ENCODE assay signal across 8 cellular contexts in the genomic region with DNA sequence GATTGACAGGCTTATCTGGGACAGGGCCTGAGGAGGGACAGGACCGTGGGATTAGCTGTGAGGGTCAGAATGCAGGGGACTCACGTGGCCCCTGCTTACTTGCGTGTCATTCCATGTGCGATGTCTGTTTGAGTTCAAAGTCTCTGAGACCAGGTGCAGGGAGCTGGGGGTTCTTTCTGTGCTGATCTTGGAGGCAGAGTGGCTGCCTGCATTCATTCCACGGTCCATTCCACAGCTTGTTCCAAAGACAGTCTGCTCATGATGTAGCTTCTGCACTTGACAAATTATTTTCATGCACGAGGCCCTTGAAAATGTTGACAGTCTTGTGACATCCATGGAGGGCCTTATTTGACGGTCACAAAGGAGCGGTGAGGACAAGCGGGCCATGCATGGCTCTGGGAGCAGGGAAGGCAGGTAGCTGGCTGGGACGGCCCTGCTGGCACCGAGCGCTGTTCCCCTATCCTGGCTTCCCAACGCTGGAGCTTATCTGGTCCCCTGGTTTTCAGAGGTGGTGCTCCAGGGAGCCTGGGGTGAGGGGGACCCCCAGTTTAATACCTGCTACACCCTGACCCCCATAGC.
DNase-seq lines count a peak whose midpoint lies in the region; ATAC-seq and TF ChIP-seq lines count a peak whose summit lies in the region.

No MANE protein-coding gene starts in this region.

- H3K9ac ChIP-seq in DND-41 (ENCODE audit: low read depth, low read length) (peak overlapping the region; percentile 47; the same call in 1 of the 2 replicates), SK-N-MC (ENCODE audit: insufficient read length) (no peak overlapping the region)

- H3K27me3 ChIP-seq in DND-41 (ENCODE audit: insufficient read depth, low read length, poor library complexity): no peaks in the 10 kb centered on the region

- no peaks in the 10 kb centered on the region for H3K79me2 ChIP-seq in DND-41 (ENCODE audit: insufficient read depth, low read length)

- H3K27ac ChIP-seq in DND-41 (ENCODE audit: low read length): peak overlapping the region; percentile 48
- H3K27ac ChIP-seq in SK-N-MC: peak overlapping the region; percentile 75; the same call in 1 of the 2 replicates

- peak overlapping the region; percentile 69 for H3K4me2 ChIP-seq in DND-41 (ENCODE audit: insufficient read depth, low read length)

- H3K4me3 ChIP-seq in DND-41 (ENCODE audit: low read depth in 1 of 2, low read length in 2 of 2): no peak overlapping the region; a peak in 1 of 4 replicates
- H3K4me3 ChIP-seq in SK-N-MC: no peak overlapping the region

- H3K36me3 ChIP-seq in DND-41 (ENCODE audit: insufficient read depth, low read length) (no peaks in the 10 kb centered on the region), SK-N-MC (ENCODE audit: insufficient read depth, low read length) (peaks cover 22% of the 10 kb centered on the region)

- H2AFZ ChIP-seq in DND-41 (ENCODE audit: low read depth, low read length): no peak overlapping the region

- no peaks in the 10 kb centered on the region for H3K9me3 ChIP-seq in DND-41 (ENCODE audit: insufficient read depth, low read length, severe bottlenecking)
- no peaks in the 10 kb centered on the region for H3K9me3 ChIP-seq in SK-N-MC (ENCODE audit: low read depth, low read length)

- peaks cover 17% of the 10 kb centered on the region for H3K4me1 ChIP-seq in DND-41 (ENCODE audit: insufficient read depth, low read length)

- TF ChIP-seq CTCF in DND-41 (IDR thresholded peaks at IDR 0.05; ENCODE audit: borderline replicate concordance, extremely low read depth, low read length, poor library complexity, severe bottlenecking): no peak

- no peak for DNase-seq in DND-41
- no peak for DNase-seq in SK-N-MC (ENCODE audit: low read depth, low spot score)
- peak; percentile 8 for DNase-seq in fibroblast of peridontal ligament (ENCODE audit: extremely low read depth)
- DNase-seq in pons (ENCODE audit: low spot score): peak; percentile 54
- no peak for DNase-seq in OCI-M1 (lab: John Stamatoyannopoulos, UW)

- ATAC-seq in DND-41 (ENCODE audit: insufficient read depth, low read depth) (no peak), GM18498 (IDR thresholded peaks at IDR 0.05; ENCODE audit: unreplicated experiment) (no peak), HG02981 (IDR thresholded peaks at IDR 0.05; ENCODE audit: unreplicated experiment) (no peak), GM18873 (IDR thresholded peaks at IDR 0.05; ENCODE audit: low FRiP score, unreplicated experiment) (no peak)

- H4K20me1 ChIP-seq in DND-41 (ENCODE audit: insufficient read depth, low read length): no peaks in the 10 kb centered on the region

Comparison
In these comparisons a context has a peak if more than half of its experiments do, and no peak if none do; other contexts are left out.
1. DNase-seq: peak in fibroblast of peridontal ligament (single experiment) and pons (single experiment); none in DND-41 (single experiment), SK-N-MC (single experiment) and OCI-M1 (single experiment).